ENCODE assay signal across 9 cellular contexts in the genomic region with DNA sequence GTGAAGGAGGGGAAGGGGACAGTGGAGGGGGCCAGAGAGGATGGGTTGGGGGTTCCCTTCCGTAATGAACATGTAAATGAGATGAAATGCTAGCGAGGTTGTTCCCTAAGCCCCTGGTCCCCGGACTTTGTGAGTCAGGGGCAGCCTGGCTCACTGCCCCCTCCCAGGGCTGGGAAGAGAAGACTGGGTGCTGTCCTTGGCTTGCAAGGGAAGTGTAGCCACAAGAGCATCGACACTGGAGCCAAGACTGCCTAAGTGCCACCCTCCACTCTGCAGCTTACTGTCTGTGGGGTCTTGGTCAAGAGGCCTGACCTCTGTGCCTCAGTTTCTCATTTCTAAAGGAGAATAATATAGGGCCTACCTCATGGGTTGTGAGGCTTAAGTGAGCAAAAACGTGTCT. TPM values are rescaled to one million over a fixed set of nuclear protein-coding genes. Genes with fewer than 3 reads are reported as not detected.
DNase-seq lines count a peak whose midpoint lies in the region; ATAC-seq and TF ChIP-seq lines count a peak whose summit lies in the region.
"Had no signal": no experiment of that assay in that cellular context is flagged by ENCODE, and none has a peak within 500 bp of the region (broad histone marks: within the 10 kb centered on the region; RNA-seq: fewer than 3 reads in every experiment).

No MANE protein-coding gene starts in this region.

- H3K4me1 ChIP-seq in duodenal mucosa (ENCODE audit: control insufficient read depth in 1 of 2, insufficient read depth in 2 of 2, low read length in 2 of 2) (peaks cover 0 to 14% of the 10 kb centered on the region in 2 donors), tibial nerve (peaks cover 0 to 67% (median 25%) of the 10 kb centered on the region in 4 donors)

- H3K9ac ChIP-seq in duodenal mucosa (ENCODE audit: low read depth in 1 of 2, low read length in 2 of 2): no peak overlapping the region

- peak overlapping the region; percentile 69 for H3K27ac ChIP-seq in duodenal mucosa (ENCODE audit: low read depth, low read length)
- H3K27ac ChIP-seq in tibial nerve: peak overlapping the region; percentile 78 to 97 (median 86)

- peaks cover 50% of the 10 kb centered on the region for H3K27me3 Mint-ChIP-seq in activated naive CD8-positive, alpha-beta T cell treated with anti-CD3 and anti-CD28 coated beads, Interleukin-2, amount 10 ng/mL, durations not matched to agents 7 days and 5 days
- H3K27me3 Mint-ChIP-seq in activated naive CD8-positive, alpha-beta T cell treated with anti-CD3 and anti-CD28 coated beads, Interleukin-2, amount 50 U/mL, for 24 hours: peaks cover 69% of the 10 kb centered on the region
- peaks cover 36% of the 10 kb centered on the region for H3K27me3 Mint-ChIP-seq in mesothelial cell of epicardium (ENCODE audit: low read depth)

- H3K36me3 Mint-ChIP-seq in activated naive CD8-positive, alpha-beta T cell treated with anti-CD3 and anti-CD28 coated beads, Interleukin-2, amount 10 ng/mL, durations not matched to agents 7 days and 5 days: peaks cover 1% of the 10 kb centered on the region
- no peaks in the 10 kb centered on the region for H3K36me3 Mint-ChIP-seq in activated naive CD8-positive, alpha-beta T cell treated with anti-CD3 and anti-CD28 coated beads, Interleukin-2, amount 50 U/mL, for 24 hours (ENCODE audit: low read depth)
- no peaks in the 10 kb centered on the region for H3K36me3 Mint-ChIP-seq in mesothelial cell of epicardium

- H3K4me3 ChIP-seq in duodenal mucosa (ENCODE audit: low read depth in 1 of 2, low read length in 2 of 2) (peak overlapping the region; percentile 46 to 50), tibial nerve (peak overlapping the region; percentile 35 to 55 (median 42))

- peak overlapping the region; percentile 20 for H3K4me3 Mint-ChIP-seq in activated naive CD8-positive, alpha-beta T cell treated with anti-CD3 and anti-CD28 coated beads, Interleukin-2, amount 10 ng/mL, durations not matched to agents 7 days and 5 days
- H3K4me3 Mint-ChIP-seq in activated naive CD8-positive, alpha-beta T cell treated with anti-CD3 and anti-CD28 coated beads, Interleukin-2, amount 50 U/mL, for 24 hours: no peak overlapping the region
- peak overlapping the region; percentile 54 for H3K4me3 Mint-ChIP-seq in mesothelial cell of epicardium

- H3K27ac Mint-ChIP-seq in activated naive CD8-positive, alpha-beta T cell treated with anti-CD3 and anti-CD28 coated beads, Interleukin-2, amount 10 ng/mL, durations not matched to agents 7 days and 5 days: no peak overlapping the region
- H3K27ac Mint-ChIP-seq in activated naive CD8-positive, alpha-beta T cell treated with anti-CD3 and anti-CD28 coated beads, Interleukin-2, amount 50 U/mL, for 24 hours: no peak overlapping the region
- H3K27ac Mint-ChIP-seq in mesothelial cell of epicardium: peak overlapping the region; percentile 41

- H3K36me3 ChIP-seq in duodenal mucosa (ENCODE audit: control insufficient read depth in 1 of 2, insufficient read depth in 2 of 2, low read length in 2 of 2) (no peaks in the 10 kb centered on the region), tibial nerve (no peaks in the 10 kb centered on the region)

- no peaks in the 10 kb centered on the region for H3K9me3 Mint-ChIP-seq in activated naive CD8-positive, alpha-beta T cell treated with anti-CD3 and anti-CD28 coated beads, Interleukin-2, amount 10 ng/mL, durations not matched to agents 7 days and 5 days
- no peaks in the 10 kb centered on the region for H3K9me3 Mint-ChIP-seq in activated naive CD8-positive, alpha-beta T cell treated with anti-CD3 and anti-CD28 coated beads, Interleukin-2, amount 50 U/mL, for 24 hours
- H3K9me3 Mint-ChIP-seq in mesothelial cell of epicardium: no peaks in the 10 kb centered on the region

- POLR2A ChIA-PET in activated naive CD8-positive, alpha-beta T cell treated with anti-CD3 and anti-CD28 coated beads, Interleukin-2, amount 10 ng/mL, durations not matched to agents 7 days and 5 days (lab: Charles Lee): no interaction called here

- no peak for ATAC-seq in activated naive CD8-positive, alpha-beta T cell treated with anti-CD3 and anti-CD28 coated beads, Interleukin-2, amount 10 ng/mL, durations not matched to agents 7 days and 5 days (ENCODE audit: low read depth)
- no peak for ATAC-seq in activated naive CD8-positive, alpha-beta T cell treated with anti-CD3 and anti-CD28 coated beads, Interleukin-2, amount 50 U/mL, for 24 hours
- ATAC-seq in HG03139 (IDR thresholded peaks at IDR 0.05; ENCODE audit: unreplicated experiment) (no peak), GM18517 (IDR thresholded peaks at IDR 0.05; ENCODE audit: unreplicated experiment) (no peak)

- H3K9me3 ChIP-seq in duodenal mucosa (ENCODE audit: control insufficient read depth in 1 of 2, low read length in 2 of 2): no peaks in the 10 kb centered on the region
- no peaks in the 10 kb centered on the region for H3K9me3 ChIP-seq in tibial nerve

- H3K4me1 Mint-ChIP-seq in activated naive CD8-positive, alpha-beta T cell treated with anti-CD3 and anti-CD28 coated beads, Interleukin-2, amount 10 ng/mL, durations not matched to agents 7 days and 5 days: peaks cover 24% of the 10 kb centered on the region
- H3K4me1 Mint-ChIP-seq in activated naive CD8-positive, alpha-beta T cell treated with anti-CD3 and anti-CD28 coated beads, Interleukin-2, amount 50 U/mL, for 24 hours: peaks cover 15% of the 10 kb centered on the region
- H3K4me1 Mint-ChIP-seq in mesothelial cell of epicardium: peaks cover 46% of the 10 kb centered on the region

- TF ChIP-seq CTCF in mesothelial cell of epicardium (IDR thresholded peaks at IDR 0.05; ENCODE audit: unreplicated experiment) (no peak), tibial nerve (IDR thresholded peaks at IDR 0.05) (no peak)

- WGBS in tibial nerve, 2 donors: 30 to 37% methylated on average over 5 of the region's 5 CpGs

- peaks cover 28 to 29% of the 10 kb centered on the region in 2 donors for H3K27me3 ChIP-seq in duodenal mucosa (ENCODE audit: control insufficient read depth in 1 of 2, insufficient read depth in 2 of 2, low read length in 2 of 2)
- H3K27me3 ChIP-seq in tibial nerve: peaks cover 0 to 25% of the 10 kb centered on the region in 2 donors

- no peak for DNase-seq in activated naive CD8-positive, alpha-beta T cell treated with anti-CD3 and anti-CD28 coated beads, Interleukin-2, amount 10 ng/mL, durations not matched to agents 7 days and 5 days
- no peak for DNase-seq in activated naive CD8-positive, alpha-beta T cell treated with anti-CD3 and anti-CD28 coated beads, Interleukin-2, amount 50 U/mL, for 24 hours
- DNase-seq in mesothelial cell of epicardium (ENCODE audit: low spot score in 2 of 2, unreplicated experiment in 2 of 2) (no peak), tibial nerve (ENCODE audit: low spot score in 2 of 2) (no peak), SHP77 treated with DMSO at 0.1 percent for 48 hours (lab: John Stamatoyannopoulos, UW) (no peak)
- DNase-seq: activated CD4-positive, CD25-positive, alpha-beta regulatory T cell had no signal

- no peak for TF ChIP-seq EP300 in tibial nerve (IDR thresholded peaks at IDR 0.05)

- no peak for TF ChIP-seq POLR2A in tibial nerve (IDR thresholded peaks at IDR 0.05)

RNA-seq across cellular contexts. Expression of gene PEAR1, which starts 0.5 kb away (rescaled TPM):
- under 1 TPM; 0.28 TPM for total RNA-seq in activated naive CD8-positive, alpha-beta T cell treated with anti-CD3 and anti-CD28 coated beads, Interleukin-2, amount 10 ng/mL, durations not matched to agents 7 days and 5 days
- total RNA-seq in mesothelial cell of epicardium (13.8 to 16.1 TPM (median 15.7 TPM) in 3 replicates), tibial nerve (10 to 100 TPM; 31.5 to 51.4 (median 39.7) TPM)

RNA-seq across cellular contexts. Expression of gene LRRC71, which starts 26.4 kb away (rescaled TPM):
- not detected for total RNA-seq in activated naive CD8-positive, alpha-beta T cell treated with anti-CD3 and anti-CD28 coated beads, Interleukin-2, amount 10 ng/mL, durations not matched to agents 7 days and 5 days
- total RNA-seq in mesothelial cell of epicardium: 0.11 to 0.34 TPM (median 0.13 TPM) in 3 replicates
- under 1 TPM in 3 of 4 donors, not detected in 1; 0.60 to 0.78 (median 0.66) TPM for total RNA-seq in tibial nerve

RNA-seq across cellular contexts. Expression of gene NTRK1, which starts 33.3 kb away (rescaled TPM):
- 10 to 100 TPM; 13.7 to 13.9 TPM for total RNA-seq in activated naive CD8-positive, alpha-beta T cell treated with anti-CD3 and anti-CD28 coated beads, Interleukin-2, amount 10 ng/mL, durations not matched to agents 7 days and 5 days
- total RNA-seq in mesothelial cell of epicardium (1.2 to 1.3 TPM (median 1.3 TPM) in 3 replicates), tibial nerve (under 1 TPM in 3 of 4 donors, not detected in 1; 0.22 to 0.42 (median 0.39) TPM)

RNA-seq across cellular contexts. Expression of gene INSRR, which starts 35.1 kb away (rescaled TPM):
- total RNA-seq in activated naive CD8-positive, alpha-beta T cell treated with anti-CD3 and anti-CD28 coated beads, Interleukin-2, amount 10 ng/mL, durations not matched to agents 7 days and 5 days: under 1 TPM; 0.47 to 0.48 TPM
- total RNA-seq in mesothelial cell of epicardium (0.45 to 0.66 TPM (median 0.51 TPM) in 3 replicates), tibial nerve (under 1 TPM; under 0.01 to 0.60 (median 0.20) TPM)

Comparison
In these comparisons a context has a peak if more than half of its experiments do, and no peak if none do; other contexts are left out.
1. RNA of gene PEAR1, which starts 0.5 kb away (total RNA-seq): 31.5 to 51.4 TPM in tibial nerve and 13.8 to 16.1 TPM in mesothelial cell of epicardium; 0.28 TPM in activated naive CD8-positive, alpha-beta T cell treated with anti-CD3 and anti-CD28 coated beads, Interleukin-2, amount 10 ng/mL, durations not matched to agents 7 days and 5 days; every median in the first group is over 10 times any median in the second.